13 cellular contexts compared by ENCODE assay signal in the genomic region with DNA sequence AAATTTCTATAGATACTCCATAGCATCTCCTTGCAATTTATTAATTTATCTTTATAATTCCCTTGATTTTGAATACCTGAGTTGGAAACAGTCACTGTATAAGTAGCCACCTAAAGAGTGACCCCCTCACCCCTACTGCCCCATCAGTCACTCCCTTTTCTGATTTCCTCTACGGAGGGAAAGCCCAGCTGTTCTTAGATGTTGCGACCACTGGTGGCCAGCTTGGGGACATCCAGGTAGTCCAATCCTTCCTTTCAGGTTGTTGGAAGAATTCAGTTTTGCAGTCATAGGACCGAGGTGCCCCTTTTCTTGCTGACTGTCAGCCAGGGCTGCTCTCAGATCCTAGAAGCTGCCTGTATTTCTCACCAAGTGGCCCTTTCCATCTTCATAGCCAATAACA.
"Had no signal": no experiment of that assay in that cellular context is flagged by ENCODE, and none has a peak within 500 bp of the region (broad histone marks: within the 10 kb centered on the region; RNA-seq: fewer than 3 reads in every experiment).

No MANE protein-coding gene starts in this region.

- H3K27ac Mint-ChIP-seq: activated CD4-positive, alpha-beta memory T cell treated with anti-CD3 and anti-CD28 coated beads for 36 hours; activated naive CD8-positive, alpha-beta T cell; nephron had no signal

- H3K27ac ChIP-seq: breast epithelium, suprapubic skin, upper lobe of right lung had no signal

- H3K9me3 Mint-ChIP-seq: activated CD4-positive, alpha-beta memory T cell treated with anti-CD3 and anti-CD28 coated beads for 36 hours; activated T-cell treated with anti-CD3 and anti-CD28 coated beads, Interleukin-2, amount 50 U/mL, for 4 hours; nephron had no signal

- ATAC-seq: activated T-cell treated with anti-CD3 and anti-CD28 coated beads, Interleukin-2, amount 50 U/mL, for 4 hours; stimulated activated naive CD8-positive, alpha-beta T cell treated with anti-CD3 and anti-CD28 coated beads, Interleukin-15, Interleukin-2, amounts not matched to agents 100 U/mL and 50 U/mL, for 24 hours; upper lobe of right lung had no signal

- H3K4me1 ChIP-seq: breast epithelium, suprapubic skin, upper lobe of right lung had no signal

- H3K36me3 Mint-ChIP-seq: activated CD4-positive, alpha-beta memory T cell treated with anti-CD3 and anti-CD28 coated beads for 36 hours; activated naive CD8-positive, alpha-beta T cell had no signal

- H3K9me3 ChIP-seq: breast epithelium, suprapubic skin, upper lobe of right lung had no signal

- DNase-seq: activated CD4-positive, alpha-beta memory T cell treated with anti-CD3 and anti-CD28 coated beads for 36 hours; activated CD4-positive, CD25-positive, alpha-beta regulatory T cell treated with anti-CD3 and anti-CD28 coated beads, Interleukin-2, amount 50 U/mL, for 72 hours; activated gamma-delta T cell; activated T-cell treated with anti-CD3 and anti-CD28 coated beads, Interleukin-2, amount 50 U/mL, for 4 hours; hippocampal formation; stimulated activated CD4-positive, alpha-beta T cell treated with anti-CD3 and anti-CD28 coated beads, Interleukin-4, amount 100 ng/mL, for 1 hour; stimulated activated CD8-positive, alpha-beta memory T cell treated with anti-CD3 and anti-CD28 coated beads, Interleukin-4, amount 100 ng/mL, for 48 hours; stimulated activated naive CD8-positive, alpha-beta T cell treated with anti-CD3 and anti-CD28 coated beads, Interleukin-15, Interleukin-2, amounts not matched to agents 100 U/mL and 50 U/mL, for 24 hours; upper lobe of right lung had no signal

- H3K4me3 Mint-ChIP-seq: activated CD4-positive, alpha-beta memory T cell treated with anti-CD3 and anti-CD28 coated beads for 36 hours; activated naive CD8-positive, alpha-beta T cell; activated T-cell treated with anti-CD3 and anti-CD28 coated beads, Interleukin-2, amount 50 U/mL, for 4 hours; nephron had no signal

- H3K4me3 ChIP-seq: breast epithelium, suprapubic skin, upper lobe of right lung had no signal

- H3K27me3 ChIP-seq: breast epithelium, suprapubic skin, upper lobe of right lung had no signal

- H3K36me3 ChIP-seq: breast epithelium, suprapubic skin, upper lobe of right lung had no signal
